ENCODE assay signal across 9 cellular contexts in genomic region chr17:77887110-77887463, GRCh38.
A peak's percentile ranks its signal among the peaks of the same experiment; 100 is the strongest.
DNase-seq lines count a peak whose midpoint lies in the region; ATAC-seq and TF ChIP-seq lines count a peak whose summit lies in the region.
"Had no signal": no experiment of that assay in that cellular context is flagged by ENCODE, and none has a peak within 500 bp of the region (broad histone marks: within the 10 kb centered on the region; RNA-seq: fewer than 3 reads in every experiment).

No MANE protein-coding gene starts in this region.

- H3K27ac ChIP-seq in fibroblast of lung (ENCODE audit: insufficient read depth, low read length) (no peak overlapping the region), rectal smooth muscle tissue (ENCODE audit: low read depth, low read length) (peak overlapping the region; percentile 6), PC-9 (no peak overlapping the region), aorta (ENCODE audit: low read depth in 1 of 2, low read length in 2 of 2) (no peak overlapping the region)

- H3K36me3 Mint-ChIP-seq in Caco-2 (ENCODE audit: insufficient read depth, unreplicated experiment): peaks cover 6% of the 10 kb centered on the region

- H3F3A ChIP-seq in PC-9 (ENCODE audit: insufficient read depth, low read depth): no peaks in the 10 kb centered on the region

- H3K9me3 Mint-ChIP-seq in Caco-2 (ENCODE audit: unreplicated experiment): no peaks in the 10 kb centered on the region

- CTCF ChIA-PET in Caco-2 (lab: Charles Lee) (interaction anchor here (0.6 to 1.0 kb wide), 3 partner anchors 126 to 779 kb away, joined by 3 read pairs; no protein-coding TSS in a partner anchor), PC-9 (lab: Charles Lee) (no interaction called here)

- H3K79me2 ChIP-seq in fibroblast of lung (ENCODE audit: control insufficient read depth, insufficient read depth, low read length) (no peaks in the 10 kb centered on the region), PC-9 (ENCODE audit: low read depth) (no peaks in the 10 kb centered on the region)

- POLR2A ChIA-PET in Caco-2 (lab: Charles Lee) (interaction anchor here (0.5 to 2.8 kb wide), 2 partner anchors 71 to 850 kb away, joined by 4 to 19 read pairs; partner anchors contain the start of gene TNRC6C), PC-9 (lab: Charles Lee; ENCODE audit: unreplicated experiment) (no interaction called here)

- H3K4me1 Mint-ChIP-seq in Caco-2 (ENCODE audit: low read depth, unreplicated experiment): peaks cover 21% of the 10 kb centered on the region

- peaks cover 4% of the 10 kb centered on the region for H3K27me3 ChIP-seq in Caco-2 (replicated peaks; ENCODE audit: control insufficient read depth, insufficient read depth, low read length)
- H3K27me3 ChIP-seq in fibroblast of lung (ENCODE audit: control insufficient read depth, insufficient read depth, low read length): peaks cover 11% of the 10 kb centered on the region
- peaks cover 8% of the 10 kb centered on the region for H3K27me3 ChIP-seq in rectal smooth muscle tissue (ENCODE audit: control insufficient read depth, insufficient read depth, low read length)
- H3K27me3 ChIP-seq in PC-9 (ENCODE audit: insufficient read depth, low read depth): peaks cover 69% of the 10 kb centered on the region
- H3K27me3 ChIP-seq in aorta (ENCODE audit: control insufficient read depth in 1 of 2, insufficient read depth in 2 of 2, low read length in 1 of 2): no peaks in the 10 kb centered on the region

- H3K4me2 ChIP-seq in fibroblast of lung (ENCODE audit: extremely low read depth, insufficient read depth, low read length) (peak overlapping the region; percentile 85), PC-9 (no peak overlapping the region)

- peaks cover 37% of the 10 kb centered on the region for H3K27me3 Mint-ChIP-seq in Caco-2 (ENCODE audit: insufficient read depth, unreplicated experiment)

- no peaks in the 10 kb centered on the region for H4K20me1 ChIP-seq in fibroblast of lung (ENCODE audit: control insufficient read depth, extremely low read depth, insufficient read depth, low read length)
- no peaks in the 10 kb centered on the region for H4K20me1 ChIP-seq in PC-9 (ENCODE audit: insufficient read depth)

- no peak for TF ChIP-seq CTCF in Caco-2 (IDR thresholded peaks at IDR 0.05; ENCODE audit: insufficient read depth in 1 of 2, low read depth in 1 of 2, low read length in 1 of 2, severe bottlenecking in 1 of 2, unreplicated experiment in 1 of 2)
- TF ChIP-seq CTCF in WI38 (IDR thresholded peaks at IDR 0.05; ENCODE audit: low read depth, low read length): no peak
- no peak for TF ChIP-seq CTCF in fibroblast of lung (conservative IDR thresholded peaks at IDR 0.05 in 1 of 2, IDR thresholded peaks at IDR 0.05 in 1 of 2; ENCODE audit: low read depth in 1 of 2, low read length in 2 of 2)
- no peak for TF ChIP-seq CTCF in PC-9 (conservative IDR thresholded peaks at IDR 0.05)

- peak overlapping the region; percentile 78 for H3K4me3 Mint-ChIP-seq in Caco-2 (ENCODE audit: unreplicated experiment)

- H3K36me3 ChIP-seq in Caco-2 (ENCODE audit: control insufficient read depth, insufficient read depth, low read length): no peaks in the 10 kb centered on the region
- no peaks in the 10 kb centered on the region for H3K36me3 ChIP-seq in fibroblast of lung (ENCODE audit: control insufficient read depth, insufficient read depth, low read length)
- H3K36me3 ChIP-seq in rectal smooth muscle tissue (ENCODE audit: control insufficient read depth, insufficient read depth, low read length): no peaks in the 10 kb centered on the region
- H3K36me3 ChIP-seq in PC-9 (ENCODE audit: low read depth): no peaks in the 10 kb centered on the region
- no peaks in the 10 kb centered on the region for H3K36me3 ChIP-seq in aorta (ENCODE audit: control insufficient read depth in 1 of 2, insufficient read depth in 2 of 2, low read length in 1 of 2)

- H3K27ac Mint-ChIP-seq in Caco-2 (ENCODE audit: unreplicated experiment): peak overlapping the region; percentile 16

- no peak overlapping the region for H3K9ac ChIP-seq in fibroblast of lung (ENCODE audit: insufficient read depth, low read length)
- H3K9ac ChIP-seq in rectal smooth muscle tissue (ENCODE audit: low read length): no peak overlapping the region

- 81 to 82% methylated on average over 4 of the region's 4 CpGs for WGBS in aorta, 2 donors

- intact Hi-C loops in Caco-2 (cut with micrococcal nuclease; ENCODE audit: unreplicated experiment) (loop anchor here (10.0 kb wide), 1 partner anchor 128 kb away; no protein-coding TSS in a partner anchor), PC-9 (cut with micrococcal nuclease; ENCODE audit: unreplicated experiment) (no loop called here), aorta (cut with DNase I) (loop anchor here in 1 of 2 donors (5.0 kb wide), 2 partner anchors 55 to 290 kb away; no protein-coding TSS in a partner anchor)

- no peak for DNase-seq in Caco-2
- no peak for DNase-seq in fibroblast of lung (ENCODE audit: low read depth in 2 of 2)
- DNase-seq in stimulated activated CD4-positive, alpha-beta T cell treated with anti-CD3 and anti-CD28 coated beads, Interleukin-4, amount 100 ng/mL, for 24 hours: no peak
- no peak for DNase-seq in PC-9
- DNase-seq in aorta: no peak
- DNase-seq: KBM-7 had no signal

- H2AFZ ChIP-seq in fibroblast of lung (ENCODE audit: low read length) (no peak overlapping the region), PC-9 (no peak overlapping the region)

- peak overlapping the region; percentile 38 for H3K4me3 ChIP-seq in Caco-2 (ENCODE audit: low read depth, low read length)
- H3K4me3 ChIP-seq in WI38 (ENCODE audit: low read depth, low read length): peak overlapping the region; percentile 60; the same call in 1 of the 2 replicates
- peak overlapping the region in 2 of 4 experiments; percentile 67 to 69 for H3K4me3 ChIP-seq in fibroblast of lung (replicated peaks in 1 of 4; ENCODE audit: control extremely low read depth in 1 of 4, insufficient read depth in 1 of 4, low read depth in 3 of 4, low read length in 4 of 4)
- H3K4me3 ChIP-seq in rectal smooth muscle tissue (ENCODE audit: low read length): peak overlapping the region; percentile 90
- no peak overlapping the region for H3K4me3 ChIP-seq in PC-9
- H3K4me3 ChIP-seq in aorta (ENCODE audit: low read length in 2 of 2): no peak overlapping the region

- peaks cover 14% of the 10 kb centered on the region; the same call in 1 of the 2 replicates for H3K4me1 ChIP-seq in Caco-2
- H3K4me1 ChIP-seq in fibroblast of lung (ENCODE audit: control insufficient read depth, extremely low read depth, insufficient read depth, low read length): no peaks in the 10 kb centered on the region
- peaks cover 5% of the 10 kb centered on the region for H3K4me1 ChIP-seq in rectal smooth muscle tissue (ENCODE audit: control insufficient read depth, insufficient read depth, low read length)
- H3K4me1 ChIP-seq in PC-9 (replicated peaks; ENCODE audit: insufficient read depth): no peaks in the 10 kb centered on the region
- H3K4me1 ChIP-seq in aorta (ENCODE audit: control insufficient read depth in 1 of 2, insufficient read depth in 2 of 2, low read length in 2 of 2): no peaks in the 10 kb centered on the region

- H3K9me3 ChIP-seq in Caco-2: no peaks in the 10 kb centered on the region
- no peaks in the 10 kb centered on the region for H3K9me3 ChIP-seq in fibroblast of lung (ENCODE audit: control insufficient read depth, insufficient read depth, low read depth, low read length)
- no peaks in the 10 kb centered on the region for H3K9me3 ChIP-seq in PC-9 (ENCODE audit: insufficient read depth, low read depth)
- H3K9me3 ChIP-seq in aorta (ENCODE audit: control insufficient read depth, low read length): no peaks in the 10 kb centered on the region

- TSS peak; percentile 55 for BruUV-seq in Caco-2 (replicated peaks; lab: Mats Ljungman, UMichigan)
- BruUV-seq in PC-9 (replicated peaks; lab: Mats Ljungman, UMichigan): no TSS peak

- ATAC-seq in GM21390 (IDR thresholded peaks at IDR 0.05; ENCODE audit: unreplicated experiment) (no peak), aorta (ENCODE audit: low FRiP score) (no peak)

- no peaks in the 10 kb centered on the region for H3K9me2 ChIP-seq in PC-9 (ENCODE audit: insufficient read depth)

Comparison
In these comparisons a context has a peak if more than half of its experiments do, and no peak if none do; other contexts are left out.
1. H3K4me3 ChIP-seq: peak in Caco-2 (single experiment), WI38 (single experiment) and rectal smooth muscle tissue (single experiment); none in PC-9 (single experiment) and aorta (0 of 2).